Comparison of ENCODE assay signal across 8 cellular contexts in the genomic region with DNA sequence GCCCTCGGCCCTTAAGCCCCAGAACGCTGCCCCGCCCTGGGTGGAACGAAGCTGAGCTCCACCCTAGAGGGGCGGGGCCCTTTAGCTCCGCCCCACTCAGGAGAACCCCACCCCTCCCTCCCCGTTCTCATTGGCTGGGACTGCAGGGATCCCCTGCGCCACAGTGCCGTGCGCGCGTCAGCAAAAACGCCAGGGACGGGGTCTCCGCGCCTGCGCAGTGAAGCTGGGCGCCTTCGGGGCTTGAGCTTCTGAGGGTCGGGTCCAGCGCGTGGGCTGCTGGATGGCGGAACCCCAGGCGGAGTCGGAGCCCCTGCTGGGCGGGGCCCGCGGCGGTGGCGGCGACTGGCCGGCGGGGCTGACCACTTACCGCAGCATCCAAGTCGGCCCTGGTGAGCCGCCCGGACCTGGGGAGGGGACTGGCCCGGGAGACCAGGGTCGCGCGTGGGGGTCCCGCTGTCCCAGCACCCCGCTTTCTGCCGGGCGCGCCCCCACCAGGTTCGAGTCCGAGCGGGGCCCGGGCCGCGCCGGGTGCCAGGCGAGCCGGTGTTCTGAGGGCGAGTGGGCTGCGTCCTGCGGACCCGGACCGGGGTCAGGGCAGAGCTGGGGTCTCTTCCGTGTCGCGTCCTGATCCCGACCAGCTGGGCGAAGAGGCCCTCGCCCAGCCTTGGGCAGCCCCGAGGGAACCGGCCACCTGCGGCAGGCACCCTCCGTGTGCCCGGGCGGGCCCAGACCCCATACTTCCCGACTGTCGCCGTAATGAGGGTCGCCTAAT. TPM values are rescaled to one million over a fixed set of nuclear protein-coding genes. Genes with fewer than 3 reads are reported as not detected.
DNase-seq lines count a peak whose midpoint lies in the region; ATAC-seq and TF ChIP-seq lines count a peak whose summit lies in the region.

Gene TPCN2 (plus strand): TSS at position 215 of the 772 bp plus-strand sequence. CDS start 66 bp downstream, at position 281.

- DNase-seq in NCI-H1092 treated with DMSO at 0.1 percent for 48 hours (lab: John Stamatoyannopoulos, UW) (peak; percentile 97), glomerular visceral epithelial cell (ENCODE audit: extremely low spot score) (peak; percentile 96), omental fat pad (ENCODE audit: low spot score) (peak; percentile 61)

- peaks cover 24% of the 10 kb centered on the region for H3K4me1 Mint-ChIP-seq in activated naive CD4-positive, alpha-beta T cell treated with anti-CD3 and anti-CD28 coated beads, Interleukin-2, amount 50 U/mL, for 24 hours

- H3K4me3 ChIP-seq in GM08714 (ENCODE audit: low read length) = peak within 1 kb of the TSS; percentile 76; the same call in 1 of the 2 replicates

- H3K9me3 Mint-ChIP-seq in activated naive CD4-positive, alpha-beta T cell treated with anti-CD3 and anti-CD28 coated beads, Interleukin-2, amount 50 U/mL, for 24 hours = no peaks in the 10 kb centered on the region

- H3K27me3 Mint-ChIP-seq in activated naive CD4-positive, alpha-beta T cell treated with anti-CD3 and anti-CD28 coated beads, Interleukin-2, amount 50 U/mL, for 24 hours = no peaks in the 10 kb centered on the region

- no peak for TF ChIP-seq CTCF in omental fat pad (IDR thresholded peaks at IDR 0.05)

- ATAC-seq in HG02588 (IDR thresholded peaks at IDR 0.05; ENCODE audit: unreplicated experiment) (peak; percentile 74), SK-N-SH treated with all-trans-retinoic acid at 6 μM for 48 hours (peak; percentile 92), omental fat pad (ENCODE audit: low FRiP score) (peak; percentile 90)

- peak within 1 kb of the TSS; percentile 83 for H3K4me3 Mint-ChIP-seq in activated naive CD4-positive, alpha-beta T cell treated with anti-CD3 and anti-CD28 coated beads, Interleukin-2, amount 50 U/mL, for 24 hours

- peak within 1 kb of the TSS; percentile 76 for H3K27ac ChIP-seq in temporal lobe (ENCODE audit: low read depth, low read length)

- no peaks in the 10 kb centered on the region for H3K36me3 Mint-ChIP-seq in activated naive CD4-positive, alpha-beta T cell treated with anti-CD3 and anti-CD28 coated beads, Interleukin-2, amount 50 U/mL, for 24 hours

- H3K27ac Mint-ChIP-seq in activated naive CD4-positive, alpha-beta T cell treated with anti-CD3 and anti-CD28 coated beads, Interleukin-2, amount 50 U/mL, for 24 hours = peak within 1 kb of the TSS; percentile 65

TF ChIP-seq in SK-N-SH treated with all-trans-retinoic acid at 6 μM for 48 hours, 23 proteins besides CTCF, POLR2A, EP300 and RAD21:
- TF ChIP-seq GLIS3 (CRISPR knock-in tag; IDR thresholded peaks at IDR 0.05) (no peak), ZNF70 (CRISPR knock-in tag; IDR thresholded peaks at IDR 0.05) (no peak), CSDC2 (CRISPR knock-in tag; IDR thresholded peaks at IDR 0.05) (no peak), ESRRG (CRISPR knock-in tag; IDR thresholded peaks at IDR 0.05) (no peak), PPARA (CRISPR knock-in tag; IDR thresholded peaks at IDR 0.05; ENCODE audit: borderline replicate concordance) (no peak), ARNTL (CRISPR knock-in tag; IDR thresholded peaks at IDR 0.05; ENCODE audit: borderline replicate concordance, low read depth) (no peak), CREB5 (CRISPR knock-in tag; IDR thresholded peaks at IDR 0.05; ENCODE audit: low read depth) (no peak), OSR1 (CRISPR knock-in tag; IDR thresholded peaks at IDR 0.05) (no peak), ZFP3 (CRISPR knock-in tag; IDR thresholded peaks at IDR 0.05) (no peak), ZC3H10 (CRISPR knock-in tag; IDR thresholded peaks at IDR 0.05) (no peak)
- TF ChIP-seq, protein P1, sequence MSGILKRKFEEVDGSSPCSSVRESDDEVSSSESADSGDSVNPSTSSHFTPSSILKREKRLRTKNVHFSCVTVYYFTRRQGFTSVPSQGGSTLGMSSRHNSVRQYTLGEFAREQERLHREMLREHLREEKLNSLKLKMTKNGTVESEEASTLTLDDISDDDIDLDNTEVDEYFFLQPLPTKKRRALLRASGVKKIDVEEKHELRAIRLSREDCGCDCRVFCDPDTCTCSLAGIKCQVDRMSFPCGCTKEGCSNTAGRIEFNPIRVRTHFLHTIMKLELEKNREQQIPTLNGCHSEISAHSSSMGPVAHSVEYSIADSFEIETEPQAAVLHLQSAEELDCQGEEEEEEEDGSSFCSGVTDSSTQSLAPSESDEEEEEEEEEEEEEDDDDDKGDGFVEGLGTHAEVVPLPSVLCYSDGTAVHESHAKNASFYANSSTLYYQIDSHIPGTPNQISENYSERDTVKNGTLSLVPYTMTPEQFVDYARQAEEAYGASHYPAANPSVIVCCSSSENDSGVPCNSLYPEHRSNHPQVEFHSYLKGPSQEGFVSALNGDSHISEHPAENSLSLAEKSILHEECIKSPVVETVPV (CRISPR knock-in tag; IDR thresholded peaks at IDR 0.05) = no peak
- TF ChIP-seq, protein P2, sequence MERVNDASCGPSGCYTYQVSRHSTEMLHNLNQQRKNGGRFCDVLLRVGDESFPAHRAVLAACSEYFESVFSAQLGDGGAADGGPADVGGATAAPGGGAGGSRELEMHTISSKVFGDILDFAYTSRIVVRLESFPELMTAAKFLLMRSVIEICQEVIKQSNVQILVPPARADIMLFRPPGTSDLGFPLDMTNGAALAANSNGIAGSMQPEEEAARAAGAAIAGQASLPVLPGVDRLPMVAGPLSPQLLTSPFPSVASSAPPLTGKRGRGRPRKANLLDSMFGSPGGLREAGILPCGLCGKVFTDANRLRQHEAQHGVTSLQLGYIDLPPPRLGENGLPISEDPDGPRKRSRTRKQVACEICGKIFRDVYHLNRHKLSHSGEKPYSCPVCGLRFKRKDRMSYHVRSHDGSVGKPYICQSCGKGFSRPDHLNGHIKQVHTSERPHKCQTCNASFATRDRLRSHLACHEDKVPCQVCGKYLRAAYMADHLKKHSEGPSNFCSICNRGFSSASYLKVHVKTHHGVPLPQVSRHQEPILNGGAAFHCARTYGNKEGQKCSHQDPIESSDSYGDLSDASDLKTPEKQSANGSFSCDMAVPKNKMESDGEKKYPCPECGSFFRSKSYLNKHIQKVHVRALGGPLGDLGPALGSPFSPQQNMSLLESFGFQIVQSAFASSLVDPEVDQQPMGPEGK (CRISPR knock-in tag; IDR thresholded peaks at IDR 0.05; ENCODE audit: borderline replicate concordance) = no peak
- TF ChIP-seq, protein P3, sequence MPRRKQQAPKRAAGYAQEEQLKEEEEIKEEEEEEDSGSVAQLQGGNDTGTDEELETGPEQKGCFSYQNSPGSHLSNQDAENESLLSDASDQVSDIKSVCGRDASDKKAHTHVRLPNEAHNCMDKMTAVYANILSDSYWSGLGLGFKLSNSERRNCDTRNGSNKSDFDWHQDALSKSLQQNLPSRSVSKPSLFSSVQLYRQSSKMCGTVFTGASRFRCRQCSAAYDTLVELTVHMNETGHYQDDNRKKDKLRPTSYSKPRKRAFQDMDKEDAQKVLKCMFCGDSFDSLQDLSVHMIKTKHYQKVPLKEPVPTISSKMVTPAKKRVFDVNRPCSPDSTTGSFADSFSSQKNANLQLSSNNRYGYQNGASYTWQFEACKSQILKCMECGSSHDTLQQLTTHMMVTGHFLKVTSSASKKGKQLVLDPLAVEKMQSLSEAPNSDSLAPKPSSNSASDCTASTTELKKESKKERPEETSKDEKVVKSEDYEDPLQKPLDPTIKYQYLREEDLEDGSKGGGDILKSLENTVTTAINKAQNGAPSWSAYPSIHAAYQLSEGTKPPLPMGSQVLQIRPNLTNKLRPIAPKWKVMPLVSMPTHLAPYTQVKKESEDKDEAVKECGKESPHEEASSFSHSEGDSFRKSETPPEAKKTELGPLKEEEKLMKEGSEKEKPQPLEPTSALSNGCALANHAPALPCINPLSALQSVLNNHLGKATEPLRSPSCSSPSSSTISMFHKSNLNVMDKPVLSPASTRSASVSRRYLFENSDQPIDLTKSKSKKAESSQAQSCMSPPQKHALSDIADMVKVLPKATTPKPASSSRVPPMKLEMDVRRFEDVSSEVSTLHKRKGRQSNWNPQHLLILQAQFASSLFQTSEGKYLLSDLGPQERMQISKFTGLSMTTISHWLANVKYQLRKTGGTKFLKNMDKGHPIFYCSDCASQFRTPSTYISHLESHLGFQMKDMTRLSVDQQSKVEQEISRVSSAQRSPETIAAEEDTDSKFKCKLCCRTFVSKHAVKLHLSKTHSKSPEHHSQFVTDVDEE (CRISPR knock-in tag; IDR thresholded peaks at IDR 0.05) = no peak

RNA-seq across cellular contexts. Expression of gene TPCN2, which starts in this region (rescaled TPM):
- 10 to 100 TPM; 11.8 to 23.3 (median 15.4) TPM for total RNA-seq in omental fat pad
- total RNA-seq in temporal lobe = 5.2 TPM

Comparison
In these comparisons a context has a peak if more than half of its experiments do, and no peak if none do; other contexts are left out.
1. Peak in every context shown above with its lines: DNase-seq, ATAC-seq, H3K4me3 ChIP-seq and H3K27ac ChIP-seq.